ENCODE assay signal across 8 cellular contexts in genomic region chr20:30912661-30913026, GRCh38.
DNase-seq lines count a peak whose midpoint lies in the region; ATAC-seq, FAIRE-seq and TF ChIP-seq lines count a peak whose summit lies in the region.
"Not testable (repeated sequence)": the region's sequence is repeated elsewhere in the genome, so short reads cannot be mapped to it uniquely, and the experiment has no call there.

No MANE protein-coding gene starts in this region.

- H3K4me2 ChIP-seq in IMR-90 (ENCODE audit: low read depth, low read length); astrocyte (ENCODE audit: low read length): not testable (repeated sequence)
- peak overlapping the region; percentile 84 for H3K4me2 ChIP-seq in smooth muscle cell

- not testable (repeated sequence) for H2BK120ac ChIP-seq in IMR-90 (ENCODE audit: low read depth, low read length)

- POLR2A ChIA-PET in IMR-90 (lab: Charles Lee; ENCODE audit: unreplicated experiment): not testable (repeated sequence)

- H2AK9ac ChIP-seq in IMR-90 (replicated peaks; ENCODE audit: low read depth, low read length, poor library complexity): not testable (repeated sequence)

- not testable (repeated sequence) for H4K20me1 ChIP-seq in IMR-90 (ENCODE audit: insufficient read depth, low read length); astrocyte (ENCODE audit: insufficient read depth, low read length); smooth muscle cell (ENCODE audit: low read depth)

- H3K36me3 ChIP-seq in IMR-90 (ENCODE audit: control insufficient read depth, insufficient read depth, low read length); astrocyte (ENCODE audit: insufficient read depth, low read length); left ventricle myocardium inferior; mesodermal cell (ENCODE audit: control insufficient read depth, insufficient read depth, low read length); smooth muscle cell (ENCODE audit: low read depth): not testable (repeated sequence)

- not testable (repeated sequence) for H4K91ac ChIP-seq in IMR-90 (ENCODE audit: insufficient read depth, low read depth, low read length)

- not testable (repeated sequence) for H4K8ac ChIP-seq in IMR-90 (ENCODE audit: low read depth in 2 of 2, low read length in 2 of 2)

- H3K4me1 ChIP-seq in IMR-90 (ENCODE audit: control insufficient read depth, insufficient read depth, low read length); astrocyte (ENCODE audit: insufficient read depth, low read length); left ventricle myocardium inferior; mesodermal cell (ENCODE audit: control insufficient read depth, insufficient read depth, low read length, poor library complexity, severe bottlenecking); smooth muscle cell (ENCODE audit: low read depth): not testable (repeated sequence)

- CTCF ChIA-PET in IMR-90 (lab: Yijun Ruan, JAX): not testable (repeated sequence)

- not testable (repeated sequence) for H2BK15ac ChIP-seq in IMR-90 (ENCODE audit: low read depth, low read length)

- H2AFZ ChIP-seq in IMR-90 (replicated peaks; ENCODE audit: low read length, poor library complexity); astrocyte (ENCODE audit: low read depth, low read length): not testable (repeated sequence)
- peak overlapping the region; percentile 91 for H2AFZ ChIP-seq in smooth muscle cell (ENCODE audit: low read depth)

- not testable (repeated sequence) for H3K23ac ChIP-seq in IMR-90 (ENCODE audit: low read depth, low read length)

- H3K4me3 ChIP-seq in IMR-90 (ENCODE audit: insufficient read depth, low read depth, low read length) (peak overlapping the region; percentile 14; the same call in 1 of the 2 replicates), epithelial cell of proximal tubule (ENCODE audit: low read depth, low read length) (peak overlapping the region; percentile 39), left ventricle myocardium inferior (peak overlapping the region; percentile 43), mesodermal cell (ENCODE audit: extremely low read depth, insufficient read depth, low read length, poor library complexity, severe bottlenecking) (peak overlapping the region; percentile 29), smooth muscle cell (peak overlapping the region; percentile 49)
- not testable (repeated sequence) for H3K4me3 ChIP-seq in astrocyte (ENCODE audit: insufficient read depth, low read depth, low read length)

- H3K9me1 ChIP-seq in IMR-90 (ENCODE audit: insufficient read depth, low read length): not testable (repeated sequence)

- H3K4me1 Mint-ChIP-seq in astrocyte (ENCODE audit: low read depth, unreplicated experiment): peaks cover 10% of the 10 kb centered on the region

- not testable (repeated sequence) for H3K27me3 Mint-ChIP-seq in astrocyte (ENCODE audit: low read depth, unreplicated experiment)

- H3K4me3 Mint-ChIP-seq in astrocyte (ENCODE audit: unreplicated experiment): peak overlapping the region; percentile 80

- not testable (repeated sequence) for H2AK5ac ChIP-seq in IMR-90 (ENCODE audit: low read depth, low read length)

- BruUV-seq in IMR-90 (replicated peaks; lab: Mats Ljungman, UMichigan): not testable (repeated sequence)

- WGBS in IMR-90 (ENCODE audit: extremely low coverage in 2 of 2, insufficient read length in 1 of 2), 2 experiments: no CpG with 5 or more reads among the region's 12 CpGs
- 20 to 32% methylated on average over 3 to 4 of the region's 12 CpGs for WGBS in mesodermal cell (ENCODE audit: insufficient coverage in 2 of 2), 2 experiments
- 25% methylated on average over 12 of the region's 12 CpGs for WGBS in smooth muscle cell (ENCODE audit: low lambda C conversion rate)

- H3K4ac ChIP-seq in IMR-90 (ENCODE audit: low read depth, low read length): not testable (repeated sequence)

- H3K9me3 ChIP-seq in IMR-90 (ENCODE audit: control insufficient read depth, insufficient read depth, low read length); astrocyte (ENCODE audit: insufficient read depth, low read depth, low read length); left ventricle myocardium inferior (replicated peaks); mesodermal cell (ENCODE audit: control insufficient read depth, low read length); smooth muscle cell (replicated peaks; ENCODE audit: low read depth): not testable (repeated sequence)

- not testable (repeated sequence) for TF ChIP-seq POLR2A in IMR-90 (IDR thresholded peaks at IDR 0.05; ENCODE audit: low read depth, low read length)

- not testable (repeated sequence) for H3K79me2 ChIP-seq in astrocyte (ENCODE audit: insufficient read depth, low read length); smooth muscle cell (ENCODE audit: low read depth)

- dilution Hi-C loops in IMR-90 (cut with HindIII; ENCODE audit: low sequenced_read_pairs, unreplicated experiment): not testable (repeated sequence)

- not testable (repeated sequence) for H3K79me1 ChIP-seq in IMR-90 (ENCODE audit: low read depth in 1 of 2, low read length in 2 of 2)

- ATAC-seq in IMR-90 (ENCODE audit: low read depth): not testable (repeated sequence)

- not testable (repeated sequence) for H3K14ac ChIP-seq in IMR-90 (replicated peaks; ENCODE audit: low read depth, low read length)

- H3K27me3 ChIP-seq in IMR-90 (ENCODE audit: control insufficient read depth, insufficient read depth, low read length); astrocyte (ENCODE audit: insufficient read depth, low read length); smooth muscle cell (ENCODE audit: low read depth): not testable (repeated sequence)
- peaks cover 43% of the 10 kb centered on the region for H3K27me3 ChIP-seq in left ventricle myocardium inferior (ENCODE audit: low read depth)

- H3F3A ChIP-seq in smooth muscle cell (ENCODE audit: low read depth): not testable (repeated sequence)

- not testable (repeated sequence) for TF ChIP-seq RAD21 in IMR-90 (IDR thresholded peaks at IDR 0.05; ENCODE audit: low read length)

- TF ChIP-seq CTCF in IMR-90 (conservative IDR thresholded peaks at IDR 0.05; ENCODE audit: low read depth, low read length); astrocyte (IDR thresholded peaks at IDR 0.05; ENCODE audit: insufficient read depth, low read depth, low read length); epithelial cell of proximal tubule (conservative IDR thresholded peaks at IDR 0.05; ENCODE audit: low read depth, low read length); left ventricle myocardium inferior (IDR thresholded peaks at IDR 0.05; ENCODE audit: borderline replicate concordance); smooth muscle cell (IDR thresholded peaks at IDR 0.05; ENCODE audit: borderline replicate concordance, insufficient read depth, poor library complexity, severe bottlenecking): not testable (repeated sequence)

- H2BK5ac ChIP-seq in IMR-90 (ENCODE audit: low read depth, low read length, poor library complexity, severe bottlenecking): not testable (repeated sequence)

- H4K5ac ChIP-seq in IMR-90 (ENCODE audit: low read depth, low read length): not testable (repeated sequence)

- not testable (repeated sequence) for H3K9ac ChIP-seq in IMR-90 (ENCODE audit: low read depth, low read length); astrocyte (ENCODE audit: low read length)
- H3K9ac ChIP-seq in smooth muscle cell (ENCODE audit: low read depth): peak overlapping the region; percentile 83

- not testable (repeated sequence) for H3K36me3 Mint-ChIP-seq in astrocyte (ENCODE audit: low read depth, unreplicated experiment)

- H3K18ac ChIP-seq in IMR-90 (ENCODE audit: low read depth, low read length): not testable (repeated sequence)

- peaks cover 16% of the 10 kb centered on the region for H3K9me3 Mint-ChIP-seq in astrocyte (ENCODE audit: unreplicated experiment)

- H3K56ac ChIP-seq in IMR-90 (ENCODE audit: extremely low read depth, insufficient read depth, low read length): not testable (repeated sequence)

- intact Hi-C loops in IMR-90 (cut with micrococcal nuclease); left ventricle myocardium inferior (cut with micrococcal nuclease): not testable (repeated sequence)

- H3K27ac Mint-ChIP-seq in astrocyte (ENCODE audit: unreplicated experiment): peak overlapping the region; percentile 83

- DNase-seq in ELR (ENCODE audit: low read depth): peak; percentile 4
- DNase-seq in IMR-90; astrocyte (ENCODE audit: low read depth); epithelial cell of proximal tubule (ENCODE audit: low read depth); left ventricle myocardium inferior; smooth muscle cell (lab: John Stamatoyannopoulos, UW; ENCODE audit: unreplicated experiment): not testable (repeated sequence)
- DNase-seq in RPMI8226: peak; percentile 40

- FAIRE-seq in astrocyte (lab: Jason Lieb, UNC): not testable (repeated sequence)

- H2BK20ac ChIP-seq in IMR-90 (ENCODE audit: low read depth, low read length): not testable (repeated sequence)

- H3K27ac ChIP-seq in IMR-90 (ENCODE audit: insufficient read depth, low read length); astrocyte (ENCODE audit: low read depth, low read length); left ventricle myocardium inferior (replicated peaks): not testable (repeated sequence)
- H3K27ac ChIP-seq in mesodermal cell (ENCODE audit: low read depth, low read length, severe bottlenecking): peak overlapping the region; percentile 69
- H3K27ac ChIP-seq in smooth muscle cell (ENCODE audit: low read depth): peak overlapping the region; percentile 61

- in situ Hi-C loops in IMR-90 (cut with MboI; ENCODE audit: low sequenced_read_pairs): not testable (repeated sequence)
